11 cellular contexts compared by ENCODE assay signal in the genomic region with DNA sequence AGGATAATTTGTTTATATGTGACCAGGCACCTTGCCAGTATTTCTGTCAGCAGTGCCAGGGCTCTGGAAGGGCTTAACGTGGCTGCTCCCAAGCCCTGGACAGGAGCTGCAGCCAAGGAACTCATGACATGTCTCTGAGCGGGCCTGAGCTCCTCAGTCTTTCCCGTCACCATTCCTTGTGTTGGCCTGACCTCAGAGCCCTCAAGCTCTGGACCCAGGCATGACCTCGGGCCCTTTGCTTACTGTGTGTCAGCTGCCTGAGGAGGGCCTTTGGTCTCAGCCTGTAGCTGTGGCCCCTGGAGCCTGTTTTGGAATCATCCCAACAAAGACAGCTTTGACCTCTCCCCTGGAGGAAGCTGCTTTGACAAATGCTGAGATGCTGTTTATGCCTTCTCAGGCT.
DNase-seq lines count a peak whose midpoint lies in the region; ATAC-seq and TF ChIP-seq lines count a peak whose summit lies in the region.
"Had no signal": no experiment of that assay in that cellular context is flagged by ENCODE, and none has a peak within 500 bp of the region (broad histone marks: within the 10 kb centered on the region; RNA-seq: fewer than 3 reads in every experiment).

No MANE protein-coding gene starts in this region.

- TF ChIP-seq CTCF in stomach (IDR thresholded peaks at IDR 0.05) (no peak), WERI-Rb-1 (IDR thresholded peaks at IDR 0.05; ENCODE audit: low read depth, low read length) (no peak)

- TF ChIP-seq POLR2A in stomach (IDR thresholded peaks at IDR 0.05), result no peak

- H3K36me3 ChIP-seq in stomach (no peaks in the 10 kb centered on the region), WERI-Rb-1 (no peaks in the 10 kb centered on the region)
- H3K36me3 ChIP-seq: upper lobe of left lung had no signal

- no peak overlapping the region for H3K4me3 ChIP-seq in stomach
- no peak overlapping the region for H3K4me3 ChIP-seq in WERI-Rb-1 (ENCODE audit: low read depth, low read length)
- H3K4me3 ChIP-seq: upper lobe of left lung had no signal

- ATAC-seq in left colon (no peak), HG02885 (IDR thresholded peaks at IDR 0.05; ENCODE audit: poor library complexity, unreplicated experiment) (no peak)
- ATAC-seq: activated T-helper 17 cell treated with anti-CD3 and anti-CD28 coated beads, Interleukin-2, amount 50 U/mL, for 72 hours had no signal

- peaks cover 13 to 37% (median 25%) of the 10 kb centered on the region in 4 donors for H3K4me1 ChIP-seq in stomach

- 20 to 41% (median 33%) methylated on average over 2 to 4 of the region's 4 CpGs for WGBS in stomach, 5 donors

- peak overlapping the region in 4 of 5 donors; percentile 13 to 63 (median 42) for H3K27ac ChIP-seq in stomach
- no peak overlapping the region for H3K27ac ChIP-seq in WERI-Rb-1

- DNase-seq in M059J (ENCODE audit: low read depth), result peak; percentile 69
- peak; percentile 6 for DNase-seq in cerebellum (ENCODE audit: low spot score)
- DNase-seq in left colon, result peak; percentile 4 to 30
- DNase-seq in stomach, result peak; percentile 35
- no peak for DNase-seq in occipital lobe (lab: John Stamatoyannopoulos, UW)
- DNase-seq in WERI-Rb-1, result no peak
- DNase-seq in stimulated activated CD4-positive, alpha-beta T cell treated with anti-CD3 and anti-CD28 coated beads, Interleukin-4, amount 100 ng/mL, for 1 hour, result no peak
- DNase-seq: activated CD4-positive, alpha-beta memory T cell treated with anti-CD3 and anti-CD28 coated beads, Interleukin-2, amount 10 ng/mL, durations not matched to agents 7 days and 5 days had no signal

- intact Hi-C loops in left colon (cut with DNase I, micrococcal nuclease) (no loop called here), stomach (cut with DNase I; ENCODE audit: low total_unique reads) (no loop called here)

- H3K27me3 ChIP-seq in stomach (peaks cover 0 to 4% (median 0%) of the 10 kb centered on the region in 3 donors), WERI-Rb-1 (ENCODE audit: insufficient read depth, low read depth, severe bottlenecking) (no peaks in the 10 kb centered on the region)
- H3K27me3 ChIP-seq: upper lobe of left lung had no signal

- TF ChIP-seq EP300 in stomach (IDR thresholded peaks at IDR 0.05), result no peak

- H3K9me3 ChIP-seq in stomach, result no peaks in the 10 kb centered on the region
- no peaks in the 10 kb centered on the region for H3K9me3 ChIP-seq in WERI-Rb-1 (ENCODE audit: severe bottlenecking)
- H3K9me3 ChIP-seq: upper lobe of left lung had no signal

Comparison
In these comparisons a context has a peak if more than half of its experiments do, and no peak if none do; other contexts are left out.
1. DNase-seq: peak in M059J (single experiment), cerebellum (single experiment), left colon (2 of 2) and stomach (single experiment); none in occipital lobe (single experiment), WERI-Rb-1 (single experiment) and stimulated activated CD4-positive, alpha-beta T cell treated with anti-CD3 and anti-CD28 coated beads, Interleukin-4, amount 100 ng/mL, for 1 hour (single experiment).